15 cellular contexts compared by ENCODE assay signal in genomic region chr4:98290511-98290910, GRCh38. TPM values are rescaled to one million over a fixed set of nuclear protein-coding genes. Genes with fewer than 3 reads are reported as not detected.
DNase-seq lines count a peak whose midpoint lies in the region; TF ChIP-seq lines count a peak whose summit lies in the region.
"Had no signal": no experiment of that assay in that cellular context is flagged by ENCODE, and none has a peak within 500 bp of the region (broad histone marks: within the 10 kb centered on the region; RNA-seq: fewer than 3 reads in every experiment).

No MANE protein-coding gene starts in this region.

- H3K36me3 ChIP-seq in A673 (ENCODE audit: insufficient read depth, low read length, poor library complexity, severe bottlenecking) = no peaks in the 10 kb centered on the region
- H3K36me3 ChIP-seq: SJSA1 had no signal

- intact Hi-C loops in A673 (cut with micrococcal nuclease; ENCODE audit: unreplicated experiment) = no loop called here
- intact Hi-C loops in activated T-helper 2 cell treated with anti-CD3 and anti-CD28 coated beads, Interferon-gamma antibody, Interleukin-2, Interleukin-4, amounts not matched to agents 10 μg/mL and 5 μg/mL and 100 μg/mL, durations not matched to agents 14 hours and 24 hours and 36 hours (cut with micrococcal nuclease) = loop anchor here (5.0 kb wide), 1 partner anchor 372 kb away; no protein-coding TSS in a partner anchor

- peaks cover 11% of the 10 kb centered on the region for H3K4me1 ChIP-seq in A673 (ENCODE audit: insufficient read depth, low read length, poor library complexity, severe bottlenecking)
- H3K4me1 ChIP-seq: SJSA1 had no signal

- H3K27me3 Mint-ChIP-seq in activated T-helper 2 cell treated with anti-CD3 and anti-CD28 coated beads, Interferon-gamma antibody, Interleukin-2, Interleukin-4, amounts not matched to agents 10 μg/mL and 5 μg/mL and 100 μg/mL, durations not matched to agents 14 hours and 24 hours and 36 hours (ENCODE audit: low read depth) = no peaks in the 10 kb centered on the region
- no peaks in the 10 kb centered on the region for H3K27me3 Mint-ChIP-seq in glutamatergic neuron (ENCODE audit: unreplicated experiment)
- H3K27me3 Mint-ChIP-seq: activated CD4-positive, alpha-beta T cell treated with anti-CD3 and anti-CD28 coated beads, Interleukin-2, amount 10 ng/mL, durations not matched to agents 24 days and 14 days had no signal

- CTCF ChIA-PET in A673 (lab: Charles Lee) = no interaction called here

- TF ChIP-seq CTCF in A673 (conservative IDR thresholded peaks at IDR 0.05; ENCODE audit: low read depth, low read length) = no peak
- TF ChIP-seq CTCF in glutamatergic neuron (IDR thresholded peaks at IDR 0.05; ENCODE audit: partially characterized antibody, unreplicated experiment) = no peak

- H3K27me3 ChIP-seq in A673 (replicated peaks; ENCODE audit: insufficient read depth, low read depth, low read length, poor library complexity) = no peaks in the 10 kb centered on the region
- H3K27me3 ChIP-seq: SJSA1 had no signal

- DNase-seq in A673 (ENCODE audit: low spot score) = peak; percentile 5
- peak; percentile 51 for DNase-seq in EL
- no peak for DNase-seq in activated T-helper 2 cell treated with anti-CD3 and anti-CD28 coated beads, Interferon-gamma antibody, Interleukin-2, Interleukin-4, amounts not matched to agents 10 μg/mL and 5 μg/mL and 100 μg/mL, durations not matched to agents 14 hours and 24 hours and 36 hours (ENCODE audit: low spot score)
- no peak for DNase-seq in glutamatergic neuron
- DNase-seq in NCI-H128 (lab: John Stamatoyannopoulos, UW; ENCODE audit: unreplicated experiment) = no peak
- DNase-seq in NCI-H2196 treated with DMSO at 0.1 percent for 48 hours (lab: John Stamatoyannopoulos, UW; ENCODE audit: unreplicated experiment) = no peak
- DNase-seq in GOT3 (lab: John Stamatoyannopoulos, UW) = no peak
- DNase-seq in hippocampal formation (lab: John Stamatoyannopoulos, UW) = no peak
- DNase-seq: activated CD4-positive, alpha-beta T cell treated with anti-CD3 and anti-CD28 coated beads, Interleukin-2, amount 10 ng/mL, durations not matched to agents 24 days and 14 days; stimulated activated CD4-positive, alpha-beta T cell treated with anti-CD3 and anti-CD28 coated beads, Interleukin-15, amount 100 ng/mL, for 24 hours; stimulated activated naive CD4-positive, alpha-beta T cell had no signal

- no peak overlapping the region for H3K4me3 ChIP-seq in A673 (ENCODE audit: low read depth, low read length, poor library complexity, severe bottlenecking)
- H3K4me3 ChIP-seq: SJSA1 had no signal

- no peaks in the 10 kb centered on the region for H3K9me3 Mint-ChIP-seq in activated T-helper 2 cell treated with anti-CD3 and anti-CD28 coated beads, Interferon-gamma antibody, Interleukin-2, Interleukin-4, amounts not matched to agents 10 μg/mL and 5 μg/mL and 100 μg/mL, durations not matched to agents 14 hours and 24 hours and 36 hours
- H3K9me3 Mint-ChIP-seq in glutamatergic neuron (ENCODE audit: unreplicated experiment) = no peaks in the 10 kb centered on the region
- H3K9me3 Mint-ChIP-seq: activated CD4-positive, alpha-beta T cell treated with anti-CD3 and anti-CD28 coated beads, Interleukin-2, amount 10 ng/mL, durations not matched to agents 24 days and 14 days; activated naive CD4-positive, alpha-beta T cell treated with anti-CD3 and anti-CD28 coated beads, Interleukin-2, amount 50 U/mL, for 72 hours; nephron had no signal

- H3K36me3 Mint-ChIP-seq in activated T-helper 2 cell treated with anti-CD3 and anti-CD28 coated beads, Interferon-gamma antibody, Interleukin-2, Interleukin-4, amounts not matched to agents 10 μg/mL and 5 μg/mL and 100 μg/mL, durations not matched to agents 14 hours and 24 hours and 36 hours (ENCODE audit: low read depth) = peaks cover 26% of the 10 kb centered on the region
- no peaks in the 10 kb centered on the region for H3K36me3 Mint-ChIP-seq in glutamatergic neuron (ENCODE audit: unreplicated experiment)

- no peak overlapping the region for H3K4me3 Mint-ChIP-seq in activated T-helper 2 cell treated with anti-CD3 and anti-CD28 coated beads, Interferon-gamma antibody, Interleukin-2, Interleukin-4, amounts not matched to agents 10 μg/mL and 5 μg/mL and 100 μg/mL, durations not matched to agents 14 hours and 24 hours and 36 hours (ENCODE audit: low read depth)
- H3K4me3 Mint-ChIP-seq in glutamatergic neuron (ENCODE audit: unreplicated experiment) = no peak overlapping the region
- H3K4me3 Mint-ChIP-seq: nephron had no signal

- H3K9me3 ChIP-seq in A673 (ENCODE audit: low read depth, low read length, poor library complexity, severe bottlenecking) = no peaks in the 10 kb centered on the region
- H3K9me3 ChIP-seq: SJSA1 had no signal

- peak overlapping the region; percentile 15 for H3K27ac Mint-ChIP-seq in activated T-helper 2 cell treated with anti-CD3 and anti-CD28 coated beads, Interferon-gamma antibody, Interleukin-2, Interleukin-4, amounts not matched to agents 10 μg/mL and 5 μg/mL and 100 μg/mL, durations not matched to agents 14 hours and 24 hours and 36 hours
- H3K27ac Mint-ChIP-seq in glutamatergic neuron (ENCODE audit: unreplicated experiment) = peak overlapping the region; percentile 4
- H3K27ac Mint-ChIP-seq: activated CD4-positive, alpha-beta T cell treated with anti-CD3 and anti-CD28 coated beads, Interleukin-2, amount 10 ng/mL, durations not matched to agents 24 days and 14 days; nephron had no signal

- BruUV-seq in A673 (replicated peaks; lab: Mats Ljungman, UMichigan) = no TSS peak

- peak overlapping the region; percentile 49 for H3K27ac ChIP-seq in A673 (ENCODE audit: low read depth, low read length, poor library complexity, severe bottlenecking)
- H3K27ac ChIP-seq: C4-2B, SJSA1 had no signal

- H3K4me1 Mint-ChIP-seq in activated T-helper 2 cell treated with anti-CD3 and anti-CD28 coated beads, Interferon-gamma antibody, Interleukin-2, Interleukin-4, amounts not matched to agents 10 μg/mL and 5 μg/mL and 100 μg/mL, durations not matched to agents 14 hours and 24 hours and 36 hours (ENCODE audit: low read depth) = peaks cover 41% of the 10 kb centered on the region
- peaks cover 18% of the 10 kb centered on the region for H3K4me1 Mint-ChIP-seq in glutamatergic neuron (ENCODE audit: low read depth, unreplicated experiment)

- POLR2A ChIA-PET in A673 (lab: Charles Lee; ENCODE audit: low non-redundant PET) = no interaction called here

RNA-seq across cellular contexts. Expression of gene RAP1GDS1, which starts 29.3 kb away (rescaled TPM):
- total RNA-seq in A673 (2021) (41.0 and 44.5 TPM in 2 replicates), glutamatergic neuron (ENCODE audit: unreplicated experiment) (121 TPM)
- total RNA-seq in activated T-helper 2 cell treated with anti-CD3 and anti-CD28 coated beads, Interferon-gamma antibody, Interleukin-2, Interleukin-4, amounts not matched to agents 10 μg/mL and 5 μg/mL and 100 μg/mL, durations not matched to agents 14 hours and 24 hours and 36 hours = 64.2 and 64.3 TPM in 2 replicates

Comparison
In these comparisons a context has a peak if more than half of its experiments do, and no peak if none do; other contexts are left out.
1. DNase-seq: peak in A673 (single experiment) and EL (single experiment); none in activated T-helper 2 cell treated with anti-CD3 and anti-CD28 coated beads, Interferon-gamma antibody, Interleukin-2, Interleukin-4, amounts not matched to agents 10 μg/mL and 5 μg/mL and 100 μg/mL, durations not matched to agents 14 hours and 24 hours and 36 hours (single experiment), glutamatergic neuron (single experiment), NCI-H128 (single experiment), NCI-H2196 treated with DMSO at 0.1 percent for 48 hours (single experiment), GOT3 (single experiment) and hippocampal formation (0 of 2).